12 cellular contexts compared by ENCODE assay signal in genomic region chrX:129754266-129755024, GRCh38.
DNase-seq lines count a peak whose midpoint lies in the region; TF ChIP-seq lines count a peak whose summit lies in the region.
"Had no signal": no experiment of that assay in that cellular context is flagged by ENCODE, and none has a peak within 500 bp of the region (broad histone marks: within the 10 kb centered on the region; RNA-seq: fewer than 3 reads in every experiment).

No MANE protein-coding gene starts in this region.

- H3K27me3 ChIP-seq in WERI-Rb-1 (ENCODE audit: insufficient read depth, low read depth, severe bottlenecking) = peaks cover 6% of the 10 kb centered on the region
- H3K27me3 ChIP-seq: gastroesophageal sphincter, transverse colon had no signal

- H3K9me3 ChIP-seq in WERI-Rb-1 (ENCODE audit: severe bottlenecking) = no peaks in the 10 kb centered on the region
- H3K9me3 ChIP-seq: gastroesophageal sphincter, transverse colon had no signal

- no peak overlapping the region for H3K27ac ChIP-seq in WERI-Rb-1
- H3K27ac ChIP-seq: gastroesophageal sphincter, transverse colon had no signal

- no peak overlapping the region for H3K4me3 ChIP-seq in WERI-Rb-1 (ENCODE audit: low read depth, low read length)
- H3K4me3 ChIP-seq: gastroesophageal sphincter, transverse colon had no signal

- peak; percentile 26 for TF ChIP-seq CTCF in AG09319 (IDR thresholded peaks at IDR 0.05; ENCODE audit: low read depth, low read length)
- peak; percentile 87 for TF ChIP-seq CTCF in GM12873 (IDR thresholded peaks at IDR 0.05; ENCODE audit: insufficient read depth, low read depth, low read length, missing control alignments)
- peak; percentile 80 for TF ChIP-seq CTCF in WERI-Rb-1 (IDR thresholded peaks at IDR 0.05; ENCODE audit: low read depth, low read length)

- H3K36me3 ChIP-seq in WERI-Rb-1 = no peaks in the 10 kb centered on the region
- H3K36me3 ChIP-seq: gastroesophageal sphincter, transverse colon had no signal

- DNase-seq in AG09319 (ENCODE audit: extremely low read depth, low read depth) (no peak), WERI-Rb-1 (no peak), iPS-NIHi11 (ENCODE audit: low spot score) (peak; percentile 43), NCI-H2107 treated with DMSO at 0.1 percent for 48 hours (lab: John Stamatoyannopoulos, UW; ENCODE audit: unreplicated experiment) (no peak), NK-92 (lab: John Stamatoyannopoulos, UW; ENCODE audit: unreplicated experiment) (no peak), OCI-M2 (lab: John Stamatoyannopoulos, UW; ENCODE audit: unreplicated experiment) (no peak), amniotic stem cell (lab: John Stamatoyannopoulos, UW) (no peak)
- DNase-seq: NCI-H2171 treated with DMSO at 0.1 percent for 48 hours; stimulated activated CD4-positive, alpha-beta T cell treated with anti-CD3 and anti-CD28 coated beads, Interleukin-4, amount 100 ng/mL, for 24 hours; transverse colon had no signal

Comparison
In these comparisons a context has a peak if more than half of its experiments do, and no peak if none do; other contexts are left out.
1. CTCF ChIP-seq: peak in every context shown above with its lines; median percentile 87 in GM12873; 80 in WERI-Rb-1; 26 in AG09319.